In genomic region chr22:40396882-40397281, GRCh38 we compare ENCODE assay signal across 8 cellular contexts. TPM values are rescaled to one million over a fixed set of nuclear protein-coding genes. Genes with fewer than 3 reads are reported as not detected.
DNase-seq lines count a peak whose midpoint lies in the region; ATAC-seq, FAIRE-seq and TF ChIP-seq lines count a peak whose summit lies in the region.

No MANE protein-coding gene starts in this region.

- no peak overlapping the region for H2BK120ac ChIP-seq in mesenchymal stem cell (ENCODE audit: low read depth, low read length)

- no peak overlapping the region for H2AK5ac ChIP-seq in mesenchymal stem cell (ENCODE audit: low read length, severe bottlenecking)

- 0% methylated on average over 1 of the region's 4 CpGs for WGBS in mesenchymal stem cell

- ATAC-seq in GM21717 (IDR thresholded peaks at IDR 0.05; ENCODE audit: unreplicated experiment) (no peak), GM18498 (IDR thresholded peaks at IDR 0.05; ENCODE audit: unreplicated experiment) (no peak)

- FAIRE-seq in GM12892 (lab: Jason Lieb, UNC), result no peak

- TF ChIP-seq POLR2A in GM12892 (IDR thresholded peaks at IDR 0.05; ENCODE audit: low read depth, low read length), result no peak

- no peak overlapping the region for H2BK15ac ChIP-seq in mesenchymal stem cell (ENCODE audit: low read depth, poor library complexity, severe bottlenecking)

- H3K27ac Mint-ChIP-seq in chondrocyte (ENCODE audit: unreplicated experiment), result peak overlapping the region; percentile 95

- peaks cover 32% of the 10 kb centered on the region for H3K4me1 Mint-ChIP-seq in chondrocyte (ENCODE audit: low read depth)

- H3K18ac ChIP-seq in mesenchymal stem cell (ENCODE audit: low read depth in 1 of 2, low read length in 2 of 2), result no peak overlapping the region

- DNase-seq in BE2C, result peak; percentile 67
- peak; percentile 40 for DNase-seq in NCI-H1092 treated with DMSO at 0.1 percent for 48 hours (lab: John Stamatoyannopoulos, UW)
- no peak for DNase-seq in chondrocyte (ENCODE audit: low spot score)
- peak; percentile 88 for DNase-seq in mesenchymal stem cell
- no peak for DNase-seq in GM12892 (ENCODE audit: insufficient read length)
- DNase-seq in T-helper 9 cell, result no peak

- H3K27ac ChIP-seq in mesenchymal stem cell (ENCODE audit: low read length, poor library complexity, severe bottlenecking), result no peak overlapping the region

- TF ChIP-seq CTCF in BE2C (IDR thresholded peaks at IDR 0.05; ENCODE audit: low read depth, low read length) (no peak), chondrocyte (IDR thresholded peaks at IDR 0.05) (no peak)

- H3K36me3 ChIP-seq in BE2C (peaks cover 9% of the 10 kb centered on the region), mesenchymal stem cell (ENCODE audit: control insufficient read depth in 1 of 2, insufficient read depth in 2 of 2, low read depth in 1 of 2, low read length in 2 of 2) (peaks cover 10 to 25% of the 10 kb centered on the region in 2 experiments)

- H4K8ac ChIP-seq in mesenchymal stem cell (ENCODE audit: low read length), result no peak overlapping the region

- peaks cover 6% of the 10 kb centered on the region for H3K36me3 Mint-ChIP-seq in chondrocyte (ENCODE audit: low read depth)

- H3K27me3 Mint-ChIP-seq in chondrocyte (ENCODE audit: low read depth), result no peaks in the 10 kb centered on the region

- H3K14ac ChIP-seq in mesenchymal stem cell (ENCODE audit: low read length in 2 of 2), result no peak overlapping the region

- H3K23ac ChIP-seq in mesenchymal stem cell (ENCODE audit: low read length in 2 of 2), result no peak overlapping the region

- H3K4me3 ChIP-seq in BE2C (ENCODE audit: low read depth, low read length) (no peak overlapping the region), mesenchymal stem cell (ENCODE audit: insufficient read depth in 1 of 2, low read depth in 1 of 2, low read length in 2 of 2) (no peak overlapping the region)

- H3K9me3 Mint-ChIP-seq in chondrocyte (ENCODE audit: low read depth), result no peaks in the 10 kb centered on the region

- H3K9me3 ChIP-seq in BE2C (no peaks in the 10 kb centered on the region), mesenchymal stem cell (ENCODE audit: control insufficient read depth, low read length) (no peaks in the 10 kb centered on the region)

- H3K27me3 ChIP-seq in BE2C (no peaks in the 10 kb centered on the region), mesenchymal stem cell (ENCODE audit: control insufficient read depth in 1 of 2, insufficient read depth in 1 of 2, low read length in 2 of 2) (no peaks in the 10 kb centered on the region)

- no peak overlapping the region for H2BK5ac ChIP-seq in mesenchymal stem cell (ENCODE audit: low read depth, low read length, poor library complexity, severe bottlenecking)

- no peak overlapping the region for H3K4ac ChIP-seq in mesenchymal stem cell (ENCODE audit: low read depth in 1 of 2, low read length in 2 of 2)

- H3K79me1 ChIP-seq in mesenchymal stem cell (replicated peaks; ENCODE audit: low read length, poor library complexity, severe bottlenecking), result peaks cover 24% of the 10 kb centered on the region

- no peak overlapping the region for H4K91ac ChIP-seq in mesenchymal stem cell (ENCODE audit: low read length)

- H2BK12ac ChIP-seq in mesenchymal stem cell (ENCODE audit: low read length in 2 of 2), result no peak overlapping the region

- H3K4me1 ChIP-seq in BE2C (no peaks in the 10 kb centered on the region), mesenchymal stem cell (ENCODE audit: control insufficient read depth, insufficient read depth, low read depth, low read length) (peaks cover 4% of the 10 kb centered on the region)

- peak overlapping the region; percentile 7 for H3K9ac ChIP-seq in mesenchymal stem cell (ENCODE audit: low read length)

- no peak overlapping the region for H3K4me3 Mint-ChIP-seq in chondrocyte (ENCODE audit: unreplicated experiment)

- no peak overlapping the region for H3K4me2 ChIP-seq in mesenchymal stem cell (ENCODE audit: low read length, poor library complexity, severe bottlenecking)

- no peak overlapping the region for H2AFZ ChIP-seq in mesenchymal stem cell (ENCODE audit: low read depth, low read length)

RNA-seq across cellular contexts. Expression of gene SGSM3, which starts 26.5 kb away (rescaled TPM):
- polyA plus RNA-seq in BE2C (2012; ENCODE audit: insufficient read depth, insufficient read length, low read depth), result 118 TPM
- total RNA-seq in chondrocyte, result 59.5 to 80.3 TPM (median 66.7 TPM) in 3 replicates
- 38.5 TPM for polyA plus RNA-seq in mesenchymal stem cell (2013, experiment 1 of 2)
- 36.6 TPM for polyA plus RNA-seq in mesenchymal stem cell (2013, experiment 2 of 2)
- 48.3 TPM for polyA plus RNA-seq in GM12892 (2012; ENCODE audit: missing spikeins)

RNA-seq across cellular contexts. Expression of gene ADSL, which starts 50.6 kb away (rescaled TPM):
- polyA plus RNA-seq in BE2C (2012; ENCODE audit: insufficient read depth, insufficient read length, low read depth), result 96.3 TPM
- 56.3 to 62.2 TPM (median 58.1 TPM) in 3 replicates for total RNA-seq in chondrocyte
- 69.3 TPM for polyA plus RNA-seq in mesenchymal stem cell (2013, experiment 1 of 2)
- 69.1 TPM for polyA plus RNA-seq in mesenchymal stem cell (2013, experiment 2 of 2)
- polyA plus RNA-seq in GM12892 (2012; ENCODE audit: missing spikeins), result 142 TPM

Comparison
In these comparisons a context has a peak if more than half of its experiments do, and no peak if none do; other contexts are left out.
1. DNase-seq: peak in BE2C (single experiment), NCI-H1092 treated with DMSO at 0.1 percent for 48 hours (single experiment) and mesenchymal stem cell (single experiment); none in chondrocyte (single experiment), GM12892 (single experiment) and T-helper 9 cell (single experiment).